Comparison of ENCODE assay signal across 1 cellular context in the genomic region with DNA sequence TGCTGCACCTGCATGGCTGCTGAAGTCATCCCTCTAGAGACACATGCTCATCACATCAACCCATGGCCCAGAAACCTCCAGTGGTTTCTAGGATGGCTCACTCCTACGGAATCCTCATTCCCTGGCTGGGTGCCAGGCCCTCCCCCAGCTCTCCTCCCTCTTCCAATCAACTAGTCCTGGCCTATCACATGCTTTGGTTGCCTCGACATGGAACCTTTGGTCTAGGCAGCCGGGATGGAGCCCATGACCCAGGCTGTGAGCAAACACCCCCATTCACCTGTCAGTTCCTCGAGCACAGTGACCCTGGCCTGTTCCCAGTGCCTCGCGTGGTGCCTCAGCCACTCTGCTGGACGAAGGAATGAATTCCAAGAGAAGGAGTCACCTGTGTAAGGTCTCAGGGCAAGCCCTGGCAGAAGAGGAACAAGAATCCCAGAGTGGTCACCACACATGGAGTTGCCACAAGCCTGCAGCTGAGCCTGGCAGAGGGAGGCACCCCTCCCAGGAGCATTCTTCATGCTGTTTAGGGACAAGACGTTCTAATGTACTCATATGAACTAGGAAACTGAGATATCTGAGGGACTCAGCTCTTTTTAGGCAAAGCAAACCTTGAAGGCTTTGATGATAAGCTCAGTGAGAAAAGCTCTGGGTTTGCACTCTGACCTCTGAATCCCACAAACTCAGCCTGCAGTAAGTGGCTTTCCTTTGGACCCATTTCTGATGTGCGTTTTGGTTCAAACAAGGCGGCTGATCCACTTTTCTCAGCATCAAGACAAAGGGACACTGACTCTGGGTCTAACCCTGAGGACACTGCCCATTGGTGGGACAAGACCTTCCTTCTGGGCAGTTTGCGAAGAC.
TF ChIP-seq lines count a peak whose summit lies in the region.

No MANE protein-coding gene starts in this region.

TF ChIP-seq in HepG2, 621 proteins besides CTCF, POLR2A, EP300 and RAD21 (continued from another document and continues in another):
- TF ChIP-seq, protein P1, sequence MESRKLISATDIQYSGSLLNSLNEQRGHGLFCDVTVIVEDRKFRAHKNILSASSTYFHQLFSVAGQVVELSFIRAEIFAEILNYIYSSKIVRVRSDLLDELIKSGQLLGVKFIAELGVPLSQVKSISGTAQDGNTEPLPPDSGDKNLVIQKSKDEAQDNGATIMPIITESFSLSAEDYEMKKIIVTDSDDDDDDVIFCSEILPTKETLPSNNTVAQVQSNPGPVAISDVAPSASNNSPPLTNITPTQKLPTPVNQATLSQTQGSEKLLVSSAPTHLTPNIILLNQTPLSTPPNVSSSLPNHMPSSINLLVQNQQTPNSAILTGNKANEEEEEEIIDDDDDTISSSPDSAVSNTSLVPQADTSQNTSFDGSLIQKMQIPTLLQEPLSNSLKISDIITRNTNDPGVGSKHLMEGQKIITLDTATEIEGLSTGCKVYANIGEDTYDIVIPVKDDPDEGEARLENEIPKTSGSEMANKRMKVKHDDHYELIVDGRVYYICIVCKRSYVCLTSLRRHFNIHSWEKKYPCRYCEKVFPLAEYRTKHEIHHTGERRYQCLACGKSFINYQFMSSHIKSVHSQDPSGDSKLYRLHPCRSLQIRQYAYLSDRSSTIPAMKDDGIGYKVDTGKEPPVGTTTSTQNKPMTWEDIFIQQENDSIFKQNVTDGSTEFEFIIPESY (CRISPR knock-in tag; IDR thresholded peaks at IDR 0.05), result no peak
- TF ChIP-seq REXO4 (CRISPR knock-in tag; IDR thresholded peaks at IDR 0.05; ENCODE audit: borderline replicate concordance), result no peak
- TF ChIP-seq TBX3 (IDR thresholded peaks at IDR 0.05; ENCODE audit: borderline replicate concordance), result no peak
- no peak for TF ChIP-seq ZNF367 (CRISPR knock-in tag; IDR thresholded peaks at IDR 0.05; ENCODE audit: borderline replicate concordance)
- no peak for TF ChIP-seq SP2 (CRISPR knock-in tag; IDR thresholded peaks at IDR 0.05)
- TF ChIP-seq PHB2 (IDR thresholded peaks at IDR 0.05; ENCODE audit: partially characterized antibody), result no peak
- no peak for TF ChIP-seq IKZF1 (IDR thresholded peaks at IDR 0.05)
- TF ChIP-seq FLYWCH1 (CRISPR knock-in tag; IDR thresholded peaks at IDR 0.05), result no peak
- TF ChIP-seq HNRNPH1 (optimal IDR thresholded peaks at IDR 0.05; ENCODE audit: low read depth, low read length), result no peak
- no peak for TF ChIP-seq PHF20 (CRISPR knock-in tag; IDR thresholded peaks at IDR 0.05)
- no peak for TF ChIP-seq CAMTA2 (CRISPR knock-in tag; IDR thresholded peaks at IDR 0.05; ENCODE audit: borderline replicate concordance)
- no peak for TF ChIP-seq ZNF776 (CRISPR knock-in tag; IDR thresholded peaks at IDR 0.05)
- no peak for TF ChIP-seq ZNF225 (CRISPR knock-in tag; IDR thresholded peaks at IDR 0.05)
- no peak for TF ChIP-seq PAX8 (CRISPR knock-in tag; IDR thresholded peaks at IDR 0.05; ENCODE audit: borderline replicate concordance)
- TF ChIP-seq, protein P2, sequence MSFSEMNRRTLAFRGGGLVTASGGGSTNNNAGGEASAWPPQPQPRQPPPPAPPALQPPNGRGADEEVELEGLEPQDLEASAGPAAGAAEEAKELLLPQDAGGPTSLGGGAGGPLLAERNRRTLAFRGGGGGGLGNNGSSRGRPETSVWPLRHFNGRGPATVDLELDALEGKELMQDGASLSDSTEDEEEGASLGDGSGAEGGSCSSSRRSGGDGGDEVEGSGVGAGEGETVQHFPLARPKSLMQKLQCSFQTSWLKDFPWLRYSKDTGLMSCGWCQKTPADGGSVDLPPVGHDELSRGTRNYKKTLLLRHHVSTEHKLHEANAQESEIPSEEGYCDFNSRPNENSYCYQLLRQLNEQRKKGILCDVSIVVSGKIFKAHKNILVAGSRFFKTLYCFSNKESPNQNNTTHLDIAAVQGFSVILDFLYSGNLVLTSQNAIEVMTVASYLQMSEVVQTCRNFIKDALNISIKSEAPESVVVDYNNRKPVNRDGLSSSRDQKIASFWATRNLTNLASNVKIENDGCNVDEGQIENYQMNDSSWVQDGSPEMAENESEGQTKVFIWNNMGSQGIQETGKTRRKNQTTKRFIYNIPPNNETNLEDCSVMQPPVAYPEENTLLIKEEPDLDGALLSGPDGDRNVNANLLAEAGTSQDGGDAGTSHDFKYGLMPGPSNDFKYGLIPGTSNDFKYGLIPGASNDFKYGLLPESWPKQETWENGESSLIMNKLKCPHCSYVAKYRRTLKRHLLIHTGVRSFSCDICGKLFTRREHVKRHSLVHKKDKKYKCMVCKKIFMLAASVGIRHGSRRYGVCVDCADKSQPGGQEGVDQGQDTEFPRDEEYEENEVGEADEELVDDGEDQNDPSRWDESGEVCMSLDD (CRISPR knock-in tag; IDR thresholded peaks at IDR 0.05; ENCODE audit: borderline replicate concordance), result no peak
- no peak for TF ChIP-seq IRX3 (CRISPR knock-in tag; IDR thresholded peaks at IDR 0.05; ENCODE audit: borderline replicate concordance, low read depth)
- no peak for TF ChIP-seq NCOA1 (CRISPR knock-in tag; IDR thresholded peaks at IDR 0.05)
- TF ChIP-seq, protein P3, sequence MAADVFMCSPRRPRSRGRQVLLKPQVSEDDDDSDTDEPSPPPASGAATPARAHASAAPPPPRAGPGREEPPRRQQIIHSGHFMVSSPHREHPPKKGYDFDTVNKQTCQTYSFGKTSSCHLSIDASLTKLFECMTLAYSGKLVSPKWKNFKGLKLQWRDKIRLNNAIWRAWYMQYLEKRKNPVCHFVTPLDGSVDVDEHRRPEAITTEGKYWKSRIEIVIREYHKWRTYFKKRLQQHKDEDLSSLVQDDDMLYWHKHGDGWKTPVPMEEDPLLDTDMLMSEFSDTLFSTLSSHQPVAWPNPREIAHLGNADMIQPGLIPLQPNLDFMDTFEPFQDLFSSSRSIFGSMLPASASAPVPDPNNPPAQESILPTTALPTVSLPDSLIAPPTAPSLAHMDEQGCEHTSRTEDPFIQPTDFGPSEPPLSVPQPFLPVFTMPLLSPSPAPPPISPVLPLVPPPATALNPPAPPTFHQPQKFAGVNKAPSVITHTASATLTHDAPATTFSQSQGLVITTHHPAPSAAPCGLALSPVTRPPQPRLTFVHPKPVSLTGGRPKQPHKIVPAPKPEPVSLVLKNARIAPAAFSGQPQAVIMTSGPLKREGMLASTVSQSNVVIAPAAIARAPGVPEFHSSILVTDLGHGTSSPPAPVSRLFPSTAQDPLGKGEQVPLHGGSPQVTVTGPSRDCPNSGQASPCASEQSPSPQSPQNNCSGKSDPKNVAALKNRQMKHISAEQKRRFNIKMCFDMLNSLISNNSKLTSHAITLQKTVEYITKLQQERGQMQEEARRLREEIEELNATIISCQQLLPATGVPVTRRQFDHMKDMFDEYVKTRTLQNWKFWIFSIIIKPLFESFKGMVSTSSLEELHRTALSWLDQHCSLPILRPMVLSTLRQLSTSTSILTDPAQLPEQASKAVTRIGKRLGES (CRISPR knock-in tag; IDR thresholded peaks at IDR 0.05; ENCODE audit: borderline replicate concordance), result no peak
- TF ChIP-seq NCOR1 (IDR thresholded peaks at IDR 0.05; ENCODE audit: borderline replicate concordance, low read length), result no peak; the same call in 1 of the 2 replicates
- TF ChIP-seq TARDBP (CRISPR knock-in tag; IDR thresholded peaks at IDR 0.05), result no peak
- TF ChIP-seq KMT2B (CRISPR knock-in tag; IDR thresholded peaks at IDR 0.05), result no peak
- no peak for TF ChIP-seq SIN3B (IDR thresholded peaks at IDR 0.05; ENCODE audit: low read length)
- no peak for TF ChIP-seq SP1 (IDR thresholded peaks at IDR 0.05)
- no peak for TF ChIP-seq SP1 (CRISPR knock-in tag; IDR thresholded peaks at IDR 0.05)
- TF ChIP-seq MIER3 (CRISPR knock-in tag; IDR thresholded peaks at IDR 0.05; ENCODE audit: borderline replicate concordance), result no peak
- TF ChIP-seq STAT5B (CRISPR knock-in tag; IDR thresholded peaks at IDR 0.05), result no peak
- no peak for TF ChIP-seq ZNF546 (CRISPR knock-in tag; conservative IDR thresholded peaks at IDR 0.05)
- TF ChIP-seq ZFP82 (CRISPR knock-in tag; IDR thresholded peaks at IDR 0.05; ENCODE audit: borderline replicate concordance), result no peak
- no peak for TF ChIP-seq AGO1 (IDR thresholded peaks at IDR 0.05; ENCODE audit: low read depth, low read length, poor library complexity, severe bottlenecking)
- TF ChIP-seq GLI4 (CRISPR knock-in tag; IDR thresholded peaks at IDR 0.05; ENCODE audit: borderline replicate concordance), result no peak
- TF ChIP-seq TRIM24 (CRISPR knock-in tag; IDR thresholded peaks at IDR 0.05), result no peak
- TF ChIP-seq TGIF2 (CRISPR knock-in tag; IDR thresholded peaks at IDR 0.05), result 0 out of 2 replicates have a peak, but pooled peaks have one; percentile 56
- no peak for TF ChIP-seq ADNP (CRISPR knock-in tag; IDR thresholded peaks at IDR 0.05)
- TF ChIP-seq SETDB1 (CRISPR knock-in tag; IDR thresholded peaks at IDR 0.05; ENCODE audit: borderline replicate concordance), result no peak
- TF ChIP-seq, protein P4, sequence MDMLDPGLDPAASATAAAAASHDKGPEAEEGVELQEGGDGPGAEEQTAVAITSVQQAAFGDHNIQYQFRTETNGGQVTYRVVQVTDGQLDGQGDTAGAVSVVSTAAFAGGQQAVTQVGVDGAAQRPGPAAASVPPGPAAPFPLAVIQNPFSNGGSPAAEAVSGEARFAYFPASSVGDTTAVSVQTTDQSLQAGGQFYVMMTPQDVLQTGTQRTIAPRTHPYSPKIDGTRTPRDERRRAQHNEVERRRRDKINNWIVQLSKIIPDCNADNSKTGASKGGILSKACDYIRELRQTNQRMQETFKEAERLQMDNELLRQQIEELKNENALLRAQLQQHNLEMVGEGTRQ (IDR thresholded peaks at IDR 0.05; ENCODE audit: low read depth, low read length), result peak; percentile 60
- TF ChIP-seq, protein P4 (CRISPR knock-in tag; IDR thresholded peaks at IDR 0.05; ENCODE audit: borderline replicate concordance), result peak; percentile 82; the same call in 1 of the 2 replicates
- TF ChIP-seq RNF2 (conservative IDR thresholded peaks at IDR 0.05; ENCODE audit: low read depth), result 0 out of 2 replicates have a peak, but pooled peaks have one; percentile 61
- no peak for TF ChIP-seq SUZ12 (IDR thresholded peaks at IDR 0.05; ENCODE audit: low read depth, low read length)
- TF ChIP-seq MAF1 (CRISPR knock-in tag; IDR thresholded peaks at IDR 0.05; ENCODE audit: borderline replicate concordance), result no peak
- no peak for TF ChIP-seq KDM3A (CRISPR knock-in tag; IDR thresholded peaks at IDR 0.05; ENCODE audit: low read depth)
- TF ChIP-seq, protein P5, sequence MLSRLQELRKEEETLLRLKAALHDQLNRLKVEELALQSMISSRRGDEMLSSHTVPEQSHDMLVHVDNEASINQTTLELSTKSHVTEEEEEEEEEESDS (CRISPR knock-in tag; IDR thresholded peaks at IDR 0.05; ENCODE audit: borderline replicate concordance), result no peak
- TF ChIP-seq GATA4 (IDR thresholded peaks at IDR 0.05; ENCODE audit: borderline replicate concordance, low read depth), result no peak
- no peak for TF ChIP-seq CREB1 (IDR thresholded peaks at IDR 0.05)
- TF ChIP-seq CREB1 (CRISPR knock-in tag; IDR thresholded peaks at IDR 0.05), result no peak
- TF ChIP-seq HMGA1 (CRISPR knock-in tag; conservative IDR thresholded peaks at IDR 0.05), result no peak
- peak; percentile 45; the same call in 1 of the 2 replicates for TF ChIP-seq ZNF383 (CRISPR knock-in tag; IDR thresholded peaks at IDR 0.05; ENCODE audit: borderline replicate concordance)
- TF ChIP-seq ZNF883 (CRISPR knock-in tag; IDR thresholded peaks at IDR 0.05; ENCODE audit: not compliant biosample characterization), result peak; percentile 31
- no peak for TF ChIP-seq SALL2 (CRISPR knock-in tag; IDR thresholded peaks at IDR 0.05)
- no peak for TF ChIP-seq ZNF33A (CRISPR knock-in tag; IDR thresholded peaks at IDR 0.05; ENCODE audit: borderline replicate concordance)
- TF ChIP-seq ZSCAN22 (CRISPR knock-in tag; IDR thresholded peaks at IDR 0.05), result no peak
- no peak for TF ChIP-seq ZNF570 (CRISPR knock-in tag; IDR thresholded peaks at IDR 0.05; ENCODE audit: borderline replicate concordance)
- no peak for TF ChIP-seq SP5 (CRISPR knock-in tag; IDR thresholded peaks at IDR 0.05; ENCODE audit: borderline replicate concordance, low read depth)
- 0 out of 2 replicates have a peak, but pooled peaks have one; percentile 22 for TF ChIP-seq ZNF30 (CRISPR knock-in tag; IDR thresholded peaks at IDR 0.05)
- no peak for TF ChIP-seq KLF11 (CRISPR knock-in tag; IDR thresholded peaks at IDR 0.05)
- no peak for TF ChIP-seq ARNT2 (CRISPR knock-in tag; IDR thresholded peaks at IDR 0.05; ENCODE audit: low read depth)
- TF ChIP-seq ZNF850 (CRISPR knock-in tag; conservative IDR thresholded peaks at IDR 0.05), result no peak
- TF ChIP-seq ZFP36 (IDR thresholded peaks at IDR 0.05; ENCODE audit: borderline replicate concordance, low read depth, low read length, partially characterized antibody), result no peak
- no peak for TF ChIP-seq ZNF652 (CRISPR knock-in tag; IDR thresholded peaks at IDR 0.05; ENCODE audit: borderline replicate concordance, low read depth)
- no peak for TF ChIP-seq RFXAP (CRISPR knock-in tag; IDR thresholded peaks at IDR 0.05; ENCODE audit: borderline replicate concordance)
- TF ChIP-seq ARNT (IDR thresholded peaks at IDR 0.05), result no peak
- TF ChIP-seq ZNF20 (CRISPR knock-in tag; IDR thresholded peaks at IDR 0.05), result no peak
- no peak for TF ChIP-seq TP53 (CRISPR knock-in tag; conservative IDR thresholded peaks at IDR 0.05)
- TF ChIP-seq, protein P6, sequence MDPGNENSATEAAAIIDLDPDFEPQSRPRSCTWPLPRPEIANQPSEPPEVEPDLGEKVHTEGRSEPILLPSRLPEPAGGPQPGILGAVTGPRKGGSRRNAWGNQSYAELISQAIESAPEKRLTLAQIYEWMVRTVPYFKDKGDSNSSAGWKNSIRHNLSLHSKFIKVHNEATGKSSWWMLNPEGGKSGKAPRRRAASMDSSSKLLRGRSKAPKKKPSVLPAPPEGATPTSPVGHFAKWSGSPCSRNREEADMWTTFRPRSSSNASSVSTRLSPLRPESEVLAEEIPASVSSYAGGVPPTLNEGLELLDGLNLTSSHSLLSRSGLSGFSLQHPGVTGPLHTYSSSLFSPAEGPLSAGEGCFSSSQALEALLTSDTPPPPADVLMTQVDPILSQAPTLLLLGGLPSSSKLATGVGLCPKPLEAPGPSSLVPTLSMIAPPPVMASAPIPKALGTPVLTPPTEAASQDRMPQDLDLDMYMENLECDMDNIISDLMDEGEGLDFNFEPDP (CRISPR knock-in tag; conservative IDR thresholded peaks at IDR 0.05), result no peak
- no peak for TF ChIP-seq ZNF569 (CRISPR knock-in tag; IDR thresholded peaks at IDR 0.05; ENCODE audit: borderline replicate concordance)
- TF ChIP-seq SRSF1 (optimal IDR thresholded peaks at IDR 0.05; ENCODE audit: low read depth, low read length), result no peak
- TF ChIP-seq XRCC5 (optimal IDR thresholded peaks at IDR 0.05; ENCODE audit: low read length), result no peak
- TF ChIP-seq PLRG1 (conservative IDR thresholded peaks at IDR 0.05), result no peak
- TF ChIP-seq, protein P7, sequence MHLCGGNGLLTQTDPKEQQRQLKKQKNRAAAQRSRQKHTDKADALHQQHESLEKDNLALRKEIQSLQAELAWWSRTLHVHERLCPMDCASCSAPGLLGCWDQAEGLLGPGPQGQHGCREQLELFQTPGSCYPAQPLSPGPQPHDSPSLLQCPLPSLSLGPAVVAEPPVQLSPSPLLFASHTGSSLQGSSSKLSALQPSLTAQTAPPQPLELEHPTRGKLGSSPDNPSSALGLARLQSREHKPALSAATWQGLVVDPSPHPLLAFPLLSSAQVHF (CRISPR knock-in tag; IDR thresholded peaks at IDR 0.05), result no peak
- no peak for TF ChIP-seq SNRNP70 (IDR thresholded peaks at IDR 0.05; ENCODE audit: low read depth, low read length)
